8 cellular contexts compared by ENCODE assay signal in genomic region chr1:155745284-155746228, GRCh38. TPM values are rescaled to one million over a fixed set of nuclear protein-coding genes. Genes with fewer than 3 reads are reported as not detected.
DNase-seq lines count a peak whose midpoint lies in the region; ATAC-seq, FAIRE-seq and TF ChIP-seq lines count a peak whose summit lies in the region.
"Not testable (repeated sequence)": the region's sequence is repeated elsewhere in the genome, so short reads cannot be mapped to it uniquely, and the experiment has no call there.

No MANE protein-coding gene starts in this region.

- CTCF ChIA-PET in naive thymus-derived CD4-positive, alpha-beta T cell (lab: Charles Lee), result interaction anchor here (0.6 to 0.9 kb wide), 2 partner anchors 9 to 1266 kb away, joined by 3 read pairs; no protein-coding TSS in a partner anchor

- H3K9me3 Mint-ChIP-seq in activated T-helper 1 cell treated with anti-CD3 and anti-CD28 coated beads, Interleukin-12 subunit alpha, Interleukin-12 subunit beta, Interleukin-2, Interleukin-4 antibody, amounts not matched to agents 30 ng/mL and 10 ng/mL and 1 ng/mL, durations not matched to agents 14 hours and 24 hours and 36 hours; naive thymus-derived CD4-positive, alpha-beta T cell; stimulated activated memory B cell treated with anti-CD40 and anti-IgM and Interleukin-4, amounts not matched to agents 10 μg/mL and 1 μg/mL and 100 μg/mL, for 72 hours: not testable (repeated sequence)

- not testable (repeated sequence) for H4K20me1 ChIP-seq in DOHH2 (ENCODE audit: control insufficient read depth, insufficient read depth, low read depth, low read length); GM23248 (ENCODE audit: insufficient read depth); Karpas-422 (ENCODE audit: insufficient read depth, low read depth, low read length); fibroblast of lung (ENCODE audit: control insufficient read depth, extremely low read depth, insufficient read depth, low read length)

- peak overlapping the region; percentile 99 for H3K4me3 Mint-ChIP-seq in activated T-helper 1 cell treated with anti-CD3 and anti-CD28 coated beads, Interleukin-12 subunit alpha, Interleukin-12 subunit beta, Interleukin-2, Interleukin-4 antibody, amounts not matched to agents 30 ng/mL and 10 ng/mL and 1 ng/mL, durations not matched to agents 14 hours and 24 hours and 36 hours
- peak overlapping the region; percentile 89 to 98 (median 95) for H3K4me3 Mint-ChIP-seq in naive thymus-derived CD4-positive, alpha-beta T cell
- H3K4me3 Mint-ChIP-seq in stimulated activated memory B cell treated with anti-CD40 and anti-IgM and Interleukin-4, amounts not matched to agents 10 μg/mL and 1 μg/mL and 100 μg/mL, for 72 hours, result peak overlapping the region; percentile 95

- H2AFZ ChIP-seq in GM23248 (peak overlapping the region; percentile 86), Karpas-422 (ENCODE audit: low read length) (peak overlapping the region; percentile 16), fibroblast of lung (ENCODE audit: low read length) (peak overlapping the region; percentile 90)

- H3K36me3 ChIP-seq in DOHH2 (ENCODE audit: control insufficient read depth, low read length); GM23248 (ENCODE audit: low read depth); Karpas-422 (ENCODE audit: insufficient read depth, low read length); fibroblast of lung (ENCODE audit: control insufficient read depth, insufficient read depth, low read length); naive thymus-derived CD4-positive, alpha-beta T cell (ENCODE audit: control insufficient read depth in 2 of 3, insufficient read depth in 3 of 3, low read length in 3 of 3): not testable (repeated sequence)

- peak; percentile 97 for ATAC-seq in naive thymus-derived CD4-positive, alpha-beta T cell
- ATAC-seq in stimulated activated memory B cell treated with anti-CD40 and anti-IgM and Interleukin-4, amounts not matched to agents 10 μg/mL and 1 μg/mL and 100 μg/mL, for 72 hours, result peak; percentile 97

- POLR2A ChIA-PET in naive thymus-derived CD4-positive, alpha-beta T cell (lab: Charles Lee), result interaction anchor here (0.6 to 0.9 kb wide), 2 partner anchors 145 to 488 kb away, joined by 3 read pairs; no protein-coding TSS in a partner anchor

- H3K9me3 ChIP-seq in DOHH2 (ENCODE audit: control insufficient read depth, insufficient read depth, low read length); GM23248 (ENCODE audit: low read depth); Karpas-422 (ENCODE audit: low read length); fibroblast of lung (ENCODE audit: control insufficient read depth, insufficient read depth, low read depth, low read length); naive thymus-derived CD4-positive, alpha-beta T cell (ENCODE audit: control insufficient read depth in 2 of 3, low read length in 3 of 3): not testable (repeated sequence)

- H3F3A ChIP-seq in DOHH2 (ENCODE audit: control insufficient read depth, insufficient read depth), result peaks cover 10% of the 10 kb centered on the region
- H3F3A ChIP-seq in GM23248 (ENCODE audit: insufficient read depth), result peaks cover 30% of the 10 kb centered on the region

- peaks cover 12% of the 10 kb centered on the region for H3K4me1 Mint-ChIP-seq in activated T-helper 1 cell treated with anti-CD3 and anti-CD28 coated beads, Interleukin-12 subunit alpha, Interleukin-12 subunit beta, Interleukin-2, Interleukin-4 antibody, amounts not matched to agents 30 ng/mL and 10 ng/mL and 1 ng/mL, durations not matched to agents 14 hours and 24 hours and 36 hours (ENCODE audit: low read depth)
- H3K4me1 Mint-ChIP-seq in naive thymus-derived CD4-positive, alpha-beta T cell, result peaks cover 4 to 12% (median 8%) of the 10 kb centered on the region in 7 donors
- not testable (repeated sequence) for H3K4me1 Mint-ChIP-seq in stimulated activated memory B cell treated with anti-CD40 and anti-IgM and Interleukin-4, amounts not matched to agents 10 μg/mL and 1 μg/mL and 100 μg/mL, for 72 hours

- H3K9me2 ChIP-seq in DOHH2 (replicated peaks; ENCODE audit: control insufficient read depth, low read length); GM23248 (ENCODE audit: insufficient read depth); Karpas-422 (replicated peaks; ENCODE audit: insufficient read depth, low read length): not testable (repeated sequence)

- not testable (repeated sequence) for H3K27me3 Mint-ChIP-seq in activated T-helper 1 cell treated with anti-CD3 and anti-CD28 coated beads, Interleukin-12 subunit alpha, Interleukin-12 subunit beta, Interleukin-2, Interleukin-4 antibody, amounts not matched to agents 30 ng/mL and 10 ng/mL and 1 ng/mL, durations not matched to agents 14 hours and 24 hours and 36 hours (ENCODE audit: insufficient read depth); naive thymus-derived CD4-positive, alpha-beta T cell; stimulated activated memory B cell treated with anti-CD40 and anti-IgM and Interleukin-4, amounts not matched to agents 10 μg/mL and 1 μg/mL and 100 μg/mL, for 72 hours

- peak; percentile 28 for FAIRE-seq in RCC 7860 (lab: Jason Lieb, UNC)

- DNase-seq in GM23248, result peak; percentile 99
- DNase-seq in Karpas-422, result peak; percentile 96
- peak; percentile 96 for DNase-seq in RCC 7860 (ENCODE audit: low spot score)
- peak; percentile 92 for DNase-seq in activated T-helper 1 cell treated with anti-CD3 and anti-CD28 coated beads, Interleukin-12 subunit alpha, Interleukin-12 subunit beta, Interleukin-2, Interleukin-4 antibody, amounts not matched to agents 30 ng/mL and 10 ng/mL and 1 ng/mL, durations not matched to agents 14 hours and 24 hours and 36 hours (ENCODE audit: low spot score)
- DNase-seq in fibroblast of lung (ENCODE audit: low read depth in 2 of 2), result peak; percentile 97 to 99
- DNase-seq in naive thymus-derived CD4-positive, alpha-beta T cell, result peak; percentile 67 to 96 (median 90)

- H3K4me3 ChIP-seq in DOHH2 (ENCODE audit: low read length) (peak overlapping the region; percentile 81), GM23248 (peak overlapping the region; percentile 82), Karpas-422 (ENCODE audit: low read length) (peak overlapping the region; percentile 68), fibroblast of lung (replicated peaks in 1 of 4; ENCODE audit: control extremely low read depth in 1 of 4, insufficient read depth in 1 of 4, low read depth in 3 of 4, low read length in 4 of 4) (peak overlapping the region; percentile 68 to 92 (median 76))
- peak overlapping the region; percentile 80 for H3K4me3 ChIP-seq in naive thymus-derived CD4-positive, alpha-beta T cell (ENCODE audit: low read length)

- H3K27ac ChIP-seq in DOHH2 (ENCODE audit: low read depth, low read length) (peak overlapping the region; percentile 65), GM23248 (peak overlapping the region; percentile 68), Karpas-422 (ENCODE audit: low read length) (peak overlapping the region; percentile 78), fibroblast of lung (ENCODE audit: insufficient read depth, low read length) (peak overlapping the region; percentile 69)
- H3K27ac ChIP-seq in naive thymus-derived CD4-positive, alpha-beta T cell (ENCODE audit: low read depth, low read length), result peak overlapping the region; percentile 78

- in situ Hi-C loops in GM23248 (cut with MboI), result not testable (repeated sequence)

- 1% methylated on average over 41 to 43 of the region's 77 CpGs for WGBS in GM23248 (ENCODE audit: low coverage in 1 of 2, low lambda C conversion rate in 2 of 2, missing lambda C conversion rate in 2 of 2), 2 experiments

- H3K9ac ChIP-seq in GM23248, result peak overlapping the region; percentile 85
- H3K9ac ChIP-seq in Karpas-422 (ENCODE audit: low read length), result peak overlapping the region; percentile 71
- peak overlapping the region; percentile 64 for H3K9ac ChIP-seq in fibroblast of lung (ENCODE audit: insufficient read depth, low read length)

- intact Hi-C loops in activated T-helper 1 cell treated with anti-CD3 and anti-CD28 coated beads, Interleukin-12 subunit alpha, Interleukin-12 subunit beta, Interleukin-2, Interleukin-4 antibody, amounts not matched to agents 30 ng/mL and 10 ng/mL and 1 ng/mL, durations not matched to agents 14 hours and 24 hours and 36 hours (cut with micrococcal nuclease), result loop anchor here (1.0 to 10.0 kb wide), 7 partner anchors 57 to 573 kb away; partner anchors contain the start of genes ARHGEF2, ASH1L, DAP3 and KRTCAP2
- intact Hi-C loops in naive thymus-derived CD4-positive, alpha-beta T cell (cut with micrococcal nuclease), result loop anchor here (1.0 to 10.0 kb wide), 7 partner anchors 57 to 763 kb away; partner anchors contain the start of genes SYT11 (in 2 of the 2), YY1AP1 (in 2 of the 2), ASH1L (in 1 of the 2) and DAP3 (in 1 of the 2)

- H3K27ac Mint-ChIP-seq in activated T-helper 1 cell treated with anti-CD3 and anti-CD28 coated beads, Interleukin-12 subunit alpha, Interleukin-12 subunit beta, Interleukin-2, Interleukin-4 antibody, amounts not matched to agents 30 ng/mL and 10 ng/mL and 1 ng/mL, durations not matched to agents 14 hours and 24 hours and 36 hours, result peak overlapping the region; percentile 95
- peak overlapping the region; percentile 90 to 97 (median 92) for H3K27ac Mint-ChIP-seq in naive thymus-derived CD4-positive, alpha-beta T cell
- H3K27ac Mint-ChIP-seq in stimulated activated memory B cell treated with anti-CD40 and anti-IgM and Interleukin-4, amounts not matched to agents 10 μg/mL and 1 μg/mL and 100 μg/mL, for 72 hours, result peak overlapping the region; percentile 92

- not testable (repeated sequence) for H3K79me2 ChIP-seq in DOHH2 (ENCODE audit: control insufficient read depth, low read length); GM23248 (ENCODE audit: insufficient read depth); Karpas-422 (ENCODE audit: low read length); fibroblast of lung (ENCODE audit: control insufficient read depth, insufficient read depth, low read length)

- not testable (repeated sequence) for TF ChIP-seq CTCF in DOHH2 (IDR thresholded peaks at IDR 0.05; ENCODE audit: low read depth, low read length, poor library complexity, severe bottlenecking); fibroblast of lung (conservative IDR thresholded peaks at IDR 0.05 in 1 of 2, IDR thresholded peaks at IDR 0.05 in 1 of 2; ENCODE audit: low read depth in 1 of 2, low read length in 2 of 2)

- H3K4me2 ChIP-seq in DOHH2 (ENCODE audit: low read length) (peak overlapping the region; percentile 62), GM23248 (ENCODE audit: unreplicated experiment) (peak overlapping the region; percentile 85), Karpas-422 (ENCODE audit: low read depth, low read length, poor library complexity, severe bottlenecking) (peak overlapping the region; percentile 77), fibroblast of lung (ENCODE audit: extremely low read depth, insufficient read depth, low read length) (peak overlapping the region; percentile 67)

- H3K27me3 ChIP-seq in DOHH2 (ENCODE audit: control insufficient read depth, low read length); GM23248 (replicated peaks; ENCODE audit: insufficient read depth); Karpas-422 (ENCODE audit: low read length); fibroblast of lung (ENCODE audit: control insufficient read depth, insufficient read depth, low read length); naive thymus-derived CD4-positive, alpha-beta T cell (ENCODE audit: control insufficient read depth in 2 of 2, insufficient read depth in 2 of 2, low read length in 2 of 2): not testable (repeated sequence)

- H3K36me3 Mint-ChIP-seq in activated T-helper 1 cell treated with anti-CD3 and anti-CD28 coated beads, Interleukin-12 subunit alpha, Interleukin-12 subunit beta, Interleukin-2, Interleukin-4 antibody, amounts not matched to agents 30 ng/mL and 10 ng/mL and 1 ng/mL, durations not matched to agents 14 hours and 24 hours and 36 hours (ENCODE audit: low read depth), result peaks cover 12% of the 10 kb centered on the region
- H3K36me3 Mint-ChIP-seq in naive thymus-derived CD4-positive, alpha-beta T cell; stimulated activated memory B cell treated with anti-CD40 and anti-IgM and Interleukin-4, amounts not matched to agents 10 μg/mL and 1 μg/mL and 100 μg/mL, for 72 hours: not testable (repeated sequence)

- H3K4me1 ChIP-seq in DOHH2 (ENCODE audit: control insufficient read depth, low read length); Karpas-422 (ENCODE audit: low read length); fibroblast of lung (ENCODE audit: control insufficient read depth, extremely low read depth, insufficient read depth, low read length); naive thymus-derived CD4-positive, alpha-beta T cell (ENCODE audit: control insufficient read depth in 2 of 2, insufficient read depth in 2 of 2, low read length in 2 of 2): not testable (repeated sequence)
- H3K4me1 ChIP-seq in GM23248 (ENCODE audit: insufficient read depth), result peaks cover 19% of the 10 kb centered on the region

RNA-seq across cellular contexts. Expression of gene DAP3, which starts 56.7 kb away (rescaled TPM):
- total RNA-seq in GM23248 (2014; rRNA removed; shearing (Covaris generic)), result 41.1 and 41.4 TPM in 2 replicates
- polyA plus RNA-seq in GM23248 (2016; fragmentation: Nextera tagmentation; extraction: Ambion mirVana) (77.8 and 82.2 TPM in 2 replicates), fibroblast of lung (103 and 124 TPM in 2 replicates)
- total RNA-seq in Karpas-422 (2014; rRNA removed; shearing (Covaris generic); ENCODE audit: low replicate concordance), result 102 and 107 TPM in 2 replicates
- total RNA-seq in activated T-helper 1 cell treated with anti-CD3 and anti-CD28 coated beads, Interleukin-12 subunit alpha, Interleukin-12 subunit beta, Interleukin-2, Interleukin-4 antibody, amounts not matched to agents 30 ng/mL and 10 ng/mL and 1 ng/mL, durations not matched to agents 14 hours and 24 hours and 36 hours, result 183 and 196 TPM in 2 replicates
- 53.7 and 54.2 TPM in 2 replicates for total RNA-seq in fibroblast of lung
- polyA plus RNA-seq in fibroblast of lung (2012), result 83.5 and 94.9 TPM in 2 replicates
- polyA minus RNA-seq in fibroblast of lung (ENCODE audit: low replicate concordance), result 73.8 and 95.0 TPM in 2 replicates
- total RNA-seq in naive thymus-derived CD4-positive, alpha-beta T cell, result 100 to 1,000 TPM; 112 to 155 (median 145) TPM
- polyA plus RNA-seq in naive thymus-derived CD4-positive, alpha-beta T cell, result 100 to 1,000 TPM; 111 to 135 TPM

RNA-seq across cellular contexts. Expression of gene YY1AP1, which starts 57.0 kb away (rescaled TPM):
- total RNA-seq in GM23248 (2014; rRNA removed; shearing (Covaris generic)), result 36.7 and 50.1 TPM in 2 replicates
- polyA plus RNA-seq in GM23248 (2016; fragmentation: Nextera tagmentation; extraction: Ambion mirVana), result 27.0 and 28.1 TPM in 2 replicates
- total RNA-seq in Karpas-422 (2014; rRNA removed; shearing (Covaris generic); ENCODE audit: low replicate concordance), result 54.4 and 67.0 TPM in 2 replicates
- 62.2 and 64.4 TPM in 2 replicates for total RNA-seq in activated T-helper 1 cell treated with anti-CD3 and anti-CD28 coated beads, Interleukin-12 subunit alpha, Interleukin-12 subunit beta, Interleukin-2, Interleukin-4 antibody, amounts not matched to agents 30 ng/mL and 10 ng/mL and 1 ng/mL, durations not matched to agents 14 hours and 24 hours and 36 hours
- total RNA-seq in fibroblast of lung, result 53.9 and 70.8 TPM in 2 replicates
- polyA plus RNA-seq in fibroblast of lung, result 86.4 and 87.6 TPM in 2 replicates
- polyA plus RNA-seq in fibroblast of lung (2012), result 32.3 and 33.2 TPM in 2 replicates
- 42.9 and 69.9 TPM in 2 replicates for polyA minus RNA-seq in fibroblast of lung (ENCODE audit: low replicate concordance)
- 100 to 1,000 TPM in 2 of 5 experiments, 10 to 100 TPM in 3; 81.2 to 130 (median 88.2) TPM for total RNA-seq in naive thymus-derived CD4-positive, alpha-beta T cell
- polyA plus RNA-seq in naive thymus-derived CD4-positive, alpha-beta T cell, result 10 to 100 TPM; 37.4 to 59.3 TPM

Comparison
In these comparisons a context has a peak if more than half of its experiments do, and no peak if none do; other contexts are left out.
1. Peak in every context shown above with its lines: DNase-seq, ATAC-seq, H3K4me3 ChIP-seq and H3K27ac ChIP-seq.
2. H2AFZ ChIP-seq: peak in every context shown above with its lines; median percentile 90 in fibroblast of lung; 86 in GM23248; 16 in Karpas-422.